30 cellular contexts compared by ENCODE assay signal in the genomic region with DNA sequence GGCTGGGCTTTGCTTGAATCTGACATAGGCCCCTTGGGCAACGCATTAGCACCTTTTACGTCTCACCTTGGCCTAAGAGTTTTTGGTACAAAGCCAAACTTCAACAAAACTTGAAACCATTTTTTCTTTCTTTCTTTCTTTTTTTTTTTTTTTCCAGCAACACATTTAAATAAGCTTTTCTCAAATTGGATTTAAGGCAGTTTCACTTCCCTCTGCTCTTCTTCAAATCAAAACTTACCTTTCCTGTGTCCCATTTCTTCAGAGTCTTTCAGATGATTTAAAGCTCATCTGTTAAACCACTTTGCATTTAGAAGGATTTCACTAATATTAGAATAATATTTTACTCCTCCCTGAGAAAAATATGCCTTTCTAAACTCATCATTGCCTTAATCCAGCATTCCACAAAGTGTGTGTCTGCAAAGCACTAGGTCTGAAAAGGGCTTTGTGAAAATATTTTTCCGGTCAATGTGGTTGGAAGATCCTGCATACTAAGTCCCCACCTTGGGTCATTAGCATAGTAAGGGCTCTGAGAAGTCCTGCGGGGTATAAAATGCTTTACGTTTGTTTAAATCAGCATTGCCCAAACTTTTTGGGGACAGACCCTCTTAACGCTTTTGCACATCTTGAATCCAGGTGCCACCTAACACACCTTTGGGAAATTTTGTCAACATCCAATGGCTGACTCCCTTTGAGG.
DNase-seq lines count a peak whose midpoint lies in the region; ATAC-seq, FAIRE-seq and TF ChIP-seq lines count a peak whose summit lies in the region.
"Had no signal": no experiment of that assay in that cellular context is flagged by ENCODE, and none has a peak within 500 bp of the region (broad histone marks: within the 10 kb centered on the region; RNA-seq: fewer than 3 reads in every experiment).

No MANE protein-coding gene starts in this region.

- H3K36me3 ChIP-seq in BLaER1 treated with 17β-estradiol and CSF1 and Interleukin-3, amounts not matched to agents 10 nM and 100 nM = no peaks in the 10 kb centered on the region
- H3K36me3 ChIP-seq in GM12878 (ENCODE audit: control insufficient read depth in 2 of 2, insufficient read depth in 2 of 2, low read length in 1 of 2) = no peaks in the 10 kb centered on the region
- no peaks in the 10 kb centered on the region for H3K36me3 ChIP-seq in left ventricle myocardium inferior
- H3K36me3 ChIP-seq: BE2C, brain microvascular endothelial cell, prostate gland, right lobe of liver had no signal

- no peak overlapping the region for H3K27ac ChIP-seq in BLaER1 treated with 17β-estradiol and CSF1 and Interleukin-3, amounts not matched to agents 10 nM and 100 nM
- H3K27ac ChIP-seq in GM12878 (ENCODE audit: control insufficient read depth, insufficient read depth) (no peak overlapping the region), left ventricle myocardium inferior (replicated peaks) (no peak overlapping the region)
- H3K27ac ChIP-seq: brain microvascular endothelial cell, dorsolateral prefrontal cortex, HL-60, KMS-11, prostate gland, right lobe of liver, VCaP had no signal

- peak; percentile 49 for DNase-seq in NAMALWA (ENCODE audit: low spot score)
- DNase-seq in GM12878 (ENCODE audit: low read depth, low spot score) = peak; percentile 11
- DNase-seq in H54 (ENCODE audit: insufficient read length, low spot score) = no peak
- DNase-seq in left ventricle myocardium inferior = no peak
- DNase-seq: activated CD4-positive, alpha-beta T cell treated with anti-CD3 and anti-CD28 coated beads for 48 hours; activated naive CD4-positive, alpha-beta T cell treated with anti-CD3 and anti-CD28 coated beads, Interleukin-2, amount 50 U/mL, for 16 hours; activated T-cell treated with anti-CD3 and anti-CD28 coated beads for 4 hours; BE2C; brain microvascular endothelial cell; DMS 273 treated with DMSO at 0.1 percent for 48 hours; EL; foreskin melanocyte; HFFc6; naive thymus-derived CD4-positive, alpha-beta T cell; nucleus accumbens; right lobe of liver; Right ventricle myocardium superior; stimulated activated CD8-positive, alpha-beta memory T cell treated with anti-CD3 and anti-CD28 coated beads, Interleukin-4, amount 100 ng/mL, for 48 hours; trophoblast cell had no signal

- peak; percentile 32 for ATAC-seq in GM18909 (IDR thresholded peaks at IDR 0.05; ENCODE audit: poor library complexity, unreplicated experiment)
- ATAC-seq in GM12878 = no peak
- no peak for ATAC-seq in esophagus mucosa
- ATAC-seq in HG03378 (IDR thresholded peaks at IDR 0.05; ENCODE audit: unreplicated experiment) = no peak
- ATAC-seq: GM23338; naive thymus-derived CD4-positive, alpha-beta T cell; right lobe of liver had no signal

- no peak for TF ChIP-seq RAD21 in GM12878 (IDR thresholded peaks at IDR 0.05; ENCODE audit: insufficient read depth, low read depth, low read length)

- peaks cover 5 to 25% (median 17%) of the 10 kb centered on the region in 10 experiments; a peak in 17 of 20 replicates for H3K4me1 ChIP-seq in BLaER1 treated with 17β-estradiol and CSF1 and Interleukin-3, amounts not matched to agents 10 nM and 100 nM
- H3K4me1 ChIP-seq in GM12878 (ENCODE audit: control insufficient read depth, insufficient read depth, low read length) (peaks cover 17% of the 10 kb centered on the region), left ventricle myocardium inferior (no peaks in the 10 kb centered on the region)
- H3K4me1 ChIP-seq: prostate gland, right lobe of liver had no signal

- peaks cover 0 to 9% (median 0%) of the 10 kb centered on the region in 11 experiments; a peak in 2 of 22 replicates for H3K27me3 ChIP-seq in BLaER1 treated with 17β-estradiol and CSF1 and Interleukin-3, amounts not matched to agents 10 nM and 100 nM
- H3K27me3 ChIP-seq in GM12878 (replicated peaks in 1 of 2; ENCODE audit: control insufficient read depth in 2 of 2, insufficient read depth in 2 of 2, low read length in 1 of 2) (peaks cover 0 to 3% of the 10 kb centered on the region in 2 experiments; a peak in 1 of 4 replicates), left ventricle myocardium inferior (ENCODE audit: low read depth) (peaks cover 78% of the 10 kb centered on the region)
- H3K27me3 ChIP-seq: BE2C, brain microvascular endothelial cell, right lobe of liver had no signal

- H3K4me3 ChIP-seq in BLaER1 treated with 17β-estradiol and CSF1 and Interleukin-3, amounts not matched to agents 10 nM and 100 nM = no peak overlapping the region
- H3K4me3 ChIP-seq in GM12878 = no peak overlapping the region
- no peak overlapping the region for H3K4me3 ChIP-seq in left ventricle myocardium inferior
- H3K4me3 ChIP-seq: dorsolateral prefrontal cortex, GM23338, prostate gland, right lobe of liver had no signal

- peak; percentile 18 for FAIRE-seq in GM12878 (lab: Jason Lieb, UNC)
- FAIRE-seq in H54 (lab: Jason Lieb, UNC) = no peak
- FAIRE-seq: endometrium had no signal

- intact Hi-C loops in GM12878 (cut with micrococcal nuclease; ENCODE audit: unreplicated experiment) = no loop called here
- intact Hi-C loops in left ventricle myocardium inferior (cut with micrococcal nuclease) = no loop called here

- TF ChIP-seq EP300 in GM12878 (IDR thresholded peaks at IDR 0.05; ENCODE audit: borderline replicate concordance in 1 of 2, control insufficient read depth in 1 of 2, low read depth in 2 of 2, low read length in 2 of 2) = no peak

- H3K79me2 ChIP-seq in GM12878 (ENCODE audit: control insufficient read depth, insufficient read depth, low read length) = no peaks in the 10 kb centered on the region

- POLR2A ChIA-PET in GM12878 (lab: Charles Lee) = interaction anchor here (0.7 kb wide), 1 partner anchor 519 kb away, joined by 3 read pairs; no protein-coding TSS in a partner anchor

- no peak overlapping the region for H2AFZ ChIP-seq in GM12878 (ENCODE audit: control insufficient read depth, low read depth, low read length)
- H2AFZ ChIP-seq: GM23338 had no signal

- peak overlapping the region in 9 of 11 experiments; percentile 11 to 62 (median 47); a peak in 14 of 22 replicates for H3K4me2 ChIP-seq in BLaER1 treated with 17β-estradiol and CSF1 and Interleukin-3, amounts not matched to agents 10 nM and 100 nM
- peak overlapping the region; percentile 65 for H3K4me2 ChIP-seq in GM12878 (ENCODE audit: control insufficient read depth, insufficient read depth)
- H3K4me2 ChIP-seq: GM23338, KMS-11 had no signal

- TF ChIP-seq CTCF in GM12878 (IDR thresholded peaks at IDR 0.05 in 2 of 3, conservative IDR thresholded peaks at IDR 0.05 in 1 of 3; ENCODE audit: control insufficient read depth in 2 of 3, extremely low read depth in 1 of 3, insufficient read depth in 1 of 3, low read depth in 3 of 3, low read length in 3 of 3) = no peak
- no peak for TF ChIP-seq CTCF in left ventricle myocardium inferior (IDR thresholded peaks at IDR 0.05; ENCODE audit: borderline replicate concordance)

- in situ Hi-C loops in GM12878 (cut with MboI) = no loop called here

- RAD21 ChIA-PET in GM12878 (lab: Charles Lee; ENCODE audit: unreplicated experiment) = interaction anchor here (0.6 to 2.0 kb wide), 2 partner anchors 125 to 219 kb away, joined by 3 to 7 read pairs; no protein-coding TSS in a partner anchor

- WGBS in GM12878 (ENCODE audit: insufficient coverage, insufficient replicate concordance, low lambda C conversion rate, missing lambda C conversion rate) = 10% methylated on average over 6 of the region's 6 CpGs

- no peak overlapping the region for H3K9ac ChIP-seq in BLaER1 treated with 17β-estradiol and CSF1 and Interleukin-3, amounts not matched to agents 10 nM and 100 nM
- H3K9ac ChIP-seq in GM12878 (ENCODE audit: control insufficient read depth, insufficient read depth, low read length) = no peak overlapping the region
- H3K9ac ChIP-seq: KMS-11 had no signal

- SMC1A ChIA-PET in GM12878 (lab: Charles Lee; ENCODE audit: uncharacterized antibody, unreplicated experiment) = interaction anchor here (0.9 kb wide), 1 partner anchor 18 kb away, joined by 3 read pairs; no protein-coding TSS in a partner anchor

- peaks cover 0 to 11% (median 0%) of the 10 kb centered on the region in 11 experiments; a peak in 3 of 22 replicates for H3K9me3 ChIP-seq in BLaER1 treated with 17β-estradiol and CSF1 and Interleukin-3, amounts not matched to agents 10 nM and 100 nM (replicated peaks in 1 of 11)
- H3K9me3 ChIP-seq in GM12878 (replicated peaks; ENCODE audit: control insufficient read depth, insufficient read depth, low read length) (peaks cover 2% of the 10 kb centered on the region; the same call in 1 of the 3 replicates), left ventricle myocardium inferior (replicated peaks) (no peaks in the 10 kb centered on the region)
- H3K9me3 ChIP-seq: BE2C, prostate gland, right lobe of liver had no signal

- CTCF ChIA-PET in GM12878 (lab: Yijun Ruan, JAX) = no interaction called here

- peaks cover 0 to 10% (median 0%) of the 10 kb centered on the region in 11 experiments; a peak in 1 of 22 replicates for H4K20me1 ChIP-seq in BLaER1 treated with 17β-estradiol and CSF1 and Interleukin-3, amounts not matched to agents 10 nM and 100 nM
- H4K20me1 ChIP-seq in GM12878 (ENCODE audit: control insufficient read depth, insufficient read depth) = no peaks in the 10 kb centered on the region

- TF ChIP-seq POLR2A in GM12878 (IDR thresholded peaks at IDR 0.05; ENCODE audit: low read depth, low read length) (no peak), H54 (IDR thresholded peaks at IDR 0.05; ENCODE audit: low read depth, low read length) (no peak)

- BruUV-seq in GM12878 (replicated peaks; lab: Mats Ljungman, UMichigan) = no TSS peak

TF ChIP-seq in GM12878, 131 proteins besides CTCF, POLR2A, EP300 and RAD21:
- TF ChIP-seq MTA2 (IDR thresholded peaks at IDR 0.05; ENCODE audit: low read depth) (no peak), ZNF384 (IDR thresholded peaks at IDR 0.05; ENCODE audit: borderline replicate concordance, low read depth, low read length) (peak; percentile 71), PKNOX1 (IDR thresholded peaks at IDR 0.05) (no peak), STAT3 (IDR thresholded peaks at IDR 0.05; ENCODE audit: low read depth, low read length) (no peak), CHD1 (IDR thresholded peaks at IDR 0.05; ENCODE audit: low read depth, low read length) (no peak), KDM1A (IDR thresholded peaks at IDR 0.05; ENCODE audit: borderline replicate concordance) (no peak), ASH2L (IDR thresholded peaks at IDR 0.05; ENCODE audit: borderline replicate concordance, low read depth) (no peak), SPI1 (IDR thresholded peaks at IDR 0.05; ENCODE audit: borderline replicate concordance, insufficient read depth, low read depth, low read length) (peak; percentile 67; the same call in 1 of the 2 replicates)

Comparison
In these comparisons a context has a peak if more than half of its experiments do, and no peak if none do; other contexts are left out.
1. DNase-seq: peak in NAMALWA (single experiment) and GM12878 (single experiment); none in H54 (single experiment) and left ventricle myocardium inferior (single experiment).